Comparison of ENCODE assay signal across 28 cellular contexts in genomic region chr1:172085372-172085771, GRCh38.
DNase-seq lines count a peak whose midpoint lies in the region; ATAC-seq and TF ChIP-seq lines count a peak whose summit lies in the region.
"Had no signal": no experiment of that assay in that cellular context is flagged by ENCODE, and none has a peak within 500 bp of the region (broad histone marks: within the 10 kb centered on the region; RNA-seq: fewer than 3 reads in every experiment).

No MANE protein-coding gene starts in this region.

- H3F3A ChIP-seq in PC-9 (ENCODE audit: insufficient read depth, low read depth) = no peaks in the 10 kb centered on the region

- H3K27me3 ChIP-seq in SJCRH30 = no peaks in the 10 kb centered on the region
- H3K27me3 ChIP-seq in PC-9 (ENCODE audit: insufficient read depth, low read depth) = no peaks in the 10 kb centered on the region

- no peaks in the 10 kb centered on the region for H3K36me3 Mint-ChIP-seq in osteocyte (ENCODE audit: unreplicated experiment)
- H3K36me3 Mint-ChIP-seq in activated T-helper 1 cell treated with anti-CD3 and anti-CD28 coated beads, Interleukin-12 subunit alpha, Interleukin-12 subunit beta, Interleukin-2, Interleukin-4 antibody, amounts not matched to agents 30 ng/mL and 10 ng/mL and 1 ng/mL, durations not matched to agents 14 hours and 24 hours and 36 hours (ENCODE audit: low read depth) = peaks cover 2% of the 10 kb centered on the region
- H3K36me3 Mint-ChIP-seq: CD8-positive, alpha-beta T cell had no signal

- H3K4me1 Mint-ChIP-seq in osteocyte (ENCODE audit: unreplicated experiment) = peaks cover 54% of the 10 kb centered on the region
- peaks cover 5% of the 10 kb centered on the region for H3K4me1 Mint-ChIP-seq in activated T-helper 1 cell treated with anti-CD3 and anti-CD28 coated beads, Interleukin-12 subunit alpha, Interleukin-12 subunit beta, Interleukin-2, Interleukin-4 antibody, amounts not matched to agents 30 ng/mL and 10 ng/mL and 1 ng/mL, durations not matched to agents 14 hours and 24 hours and 36 hours (ENCODE audit: low read depth)

- H3K79me2 ChIP-seq in PC-9 (ENCODE audit: low read depth) = no peaks in the 10 kb centered on the region

- ATAC-seq in HG03432 (IDR thresholded peaks at IDR 0.05; ENCODE audit: unreplicated experiment) = no peak
- ATAC-seq: CD8-positive, alpha-beta T cell; HCT116 had no signal

- H4K20me1 ChIP-seq in PC-9 (ENCODE audit: insufficient read depth) = no peaks in the 10 kb centered on the region

- H3K27ac Mint-ChIP-seq in osteocyte (ENCODE audit: unreplicated experiment) = peak overlapping the region; percentile 62
- H3K27ac Mint-ChIP-seq in activated T-helper 1 cell treated with anti-CD3 and anti-CD28 coated beads, Interleukin-12 subunit alpha, Interleukin-12 subunit beta, Interleukin-2, Interleukin-4 antibody, amounts not matched to agents 30 ng/mL and 10 ng/mL and 1 ng/mL, durations not matched to agents 14 hours and 24 hours and 36 hours = no peak overlapping the region
- H3K27ac Mint-ChIP-seq: B cell; CD8-positive, alpha-beta T cell had no signal

- no TSS peak for BruUV-seq in PC-9 (replicated peaks; lab: Mats Ljungman, UMichigan)

- no peak overlapping the region for H3K4me3 ChIP-seq in SJCRH30
- H3K4me3 ChIP-seq in fibroblast of villous mesenchyme (ENCODE audit: low read depth, low read length) = no peak overlapping the region
- H3K4me3 ChIP-seq in PC-9 = no peak overlapping the region
- H3K4me3 ChIP-seq: SK-N-MC had no signal

- H3K27me3 Mint-ChIP-seq in osteocyte (ENCODE audit: unreplicated experiment) = no peaks in the 10 kb centered on the region
- no peaks in the 10 kb centered on the region for H3K27me3 Mint-ChIP-seq in activated T-helper 1 cell treated with anti-CD3 and anti-CD28 coated beads, Interleukin-12 subunit alpha, Interleukin-12 subunit beta, Interleukin-2, Interleukin-4 antibody, amounts not matched to agents 30 ng/mL and 10 ng/mL and 1 ng/mL, durations not matched to agents 14 hours and 24 hours and 36 hours (ENCODE audit: insufficient read depth)

- H2AFZ ChIP-seq in PC-9 = no peak overlapping the region

- H3K27ac ChIP-seq in SJCRH30 (peak overlapping the region; percentile 85), PC-9 (no peak overlapping the region), RWPE1 (no peak overlapping the region)
- H3K27ac ChIP-seq: C4-2B, KMS-11, SK-N-MC had no signal

- intact Hi-C loops in activated T-helper 1 cell treated with anti-CD3 and anti-CD28 coated beads, Interleukin-12 subunit alpha, Interleukin-12 subunit beta, Interleukin-2, Interleukin-4 antibody, amounts not matched to agents 30 ng/mL and 10 ng/mL and 1 ng/mL, durations not matched to agents 14 hours and 24 hours and 36 hours (cut with micrococcal nuclease) = no loop called here
- intact Hi-C loops in PC-9 (cut with micrococcal nuclease; ENCODE audit: unreplicated experiment) = no loop called here

- H3K4me1 ChIP-seq in SJCRH30 (peaks cover 35% of the 10 kb centered on the region), PC-9 (replicated peaks; ENCODE audit: insufficient read depth) (no peaks in the 10 kb centered on the region)
- H3K4me1 ChIP-seq: Caco-2 had no signal

- no peak overlapping the region for H3K4me3 Mint-ChIP-seq in osteocyte (ENCODE audit: unreplicated experiment)
- no peak overlapping the region for H3K4me3 Mint-ChIP-seq in activated T-helper 1 cell treated with anti-CD3 and anti-CD28 coated beads, Interleukin-12 subunit alpha, Interleukin-12 subunit beta, Interleukin-2, Interleukin-4 antibody, amounts not matched to agents 30 ng/mL and 10 ng/mL and 1 ng/mL, durations not matched to agents 14 hours and 24 hours and 36 hours
- H3K4me3 Mint-ChIP-seq: B cell; CD8-positive, alpha-beta T cell had no signal

- DNase-seq in SJCRH30 (peak; percentile 68 to 91), fibroblast of villous mesenchyme (ENCODE audit: low read depth) (peak; percentile 19), osteocyte (ENCODE audit: extremely low spot score, unreplicated experiment) (no peak), PC-9 (no peak), RWPE1 (ENCODE audit: low spot score) (no peak)
- no peak for DNase-seq in activated T-helper 1 cell treated with anti-CD3 and anti-CD28 coated beads, Interleukin-12 subunit alpha, Interleukin-12 subunit beta, Interleukin-2, Interleukin-4 antibody, amounts not matched to agents 30 ng/mL and 10 ng/mL and 1 ng/mL, durations not matched to agents 14 hours and 24 hours and 36 hours (ENCODE audit: low spot score)
- DNase-seq: Caco-2; CD8-positive, alpha-beta T cell; DMS 273 treated with DMSO at 0.1 percent for 48 hours; DMS79; EL; GDM1; IMR-90; NCI-H1048; NCI-H1417; NCI-H1694; NCI-H2029 treated with DMSO at 0.1 percent for 48 hours; NCI-H2171; NCI-H226; NCI-H510A; RPMI8226; SHP77 had no signal

- H3K4me2 ChIP-seq in PC-9 = no peak overlapping the region
- H3K4me2 ChIP-seq: KMS-11 had no signal

- H3K9me3 ChIP-seq in SJCRH30 (replicated peaks) (no peaks in the 10 kb centered on the region), PC-9 (ENCODE audit: insufficient read depth, low read depth) (no peaks in the 10 kb centered on the region)
- H3K9me3 ChIP-seq: Caco-2 had no signal

- POLR2A ChIA-PET in PC-9 (lab: Charles Lee; ENCODE audit: unreplicated experiment) (no interaction called here), RWPE1 (lab: Yijun Ruan, JAX; ENCODE audit: low non-redundant PET) (no interaction called here)

- H3K9me2 ChIP-seq in PC-9 (ENCODE audit: insufficient read depth) = no peaks in the 10 kb centered on the region

- no peak for TF ChIP-seq CTCF in fibroblast of villous mesenchyme (IDR thresholded peaks at IDR 0.05; ENCODE audit: insufficient read depth, low read depth, low read length)
- no peak for TF ChIP-seq CTCF in osteocyte (IDR thresholded peaks at IDR 0.05)
- TF ChIP-seq CTCF in PC-9 (conservative IDR thresholded peaks at IDR 0.05) = no peak
- no peak for TF ChIP-seq CTCF in RWPE1 (conservative IDR thresholded peaks at IDR 0.05; ENCODE audit: low read depth)

- CTCF ChIA-PET in PC-9 (lab: Charles Lee) (no interaction called here), RWPE1 (lab: Yijun Ruan, JAX) (no interaction called here)

- H3K36me3 ChIP-seq in SJCRH30 (no peaks in the 10 kb centered on the region), PC-9 (ENCODE audit: low read depth) (no peaks in the 10 kb centered on the region)

- H3K9me3 Mint-ChIP-seq in osteocyte (ENCODE audit: unreplicated experiment) = peaks cover 8% of the 10 kb centered on the region
- H3K9me3 Mint-ChIP-seq in activated T-helper 1 cell treated with anti-CD3 and anti-CD28 coated beads, Interleukin-12 subunit alpha, Interleukin-12 subunit beta, Interleukin-2, Interleukin-4 antibody, amounts not matched to agents 30 ng/mL and 10 ng/mL and 1 ng/mL, durations not matched to agents 14 hours and 24 hours and 36 hours = no peaks in the 10 kb centered on the region
- H3K9me3 Mint-ChIP-seq: CD8-positive, alpha-beta T cell had no signal

Comparison
In these comparisons a context has a peak if more than half of its experiments do, and no peak if none do; other contexts are left out.
1. DNase-seq: peak in SJCRH30 (2 of 2) and fibroblast of villous mesenchyme (single experiment); none in osteocyte (single experiment), activated T-helper 1 cell treated with anti-CD3 and anti-CD28 coated beads, Interleukin-12 subunit alpha, Interleukin-12 subunit beta, Interleukin-2, Interleukin-4 antibody, amounts not matched to agents 30 ng/mL and 10 ng/mL and 1 ng/mL, durations not matched to agents 14 hours and 24 hours and 36 hours (single experiment), PC-9 (0 of 2) and RWPE1 (single experiment).